8 cellular contexts compared by ENCODE assay signal in the genomic region with DNA sequence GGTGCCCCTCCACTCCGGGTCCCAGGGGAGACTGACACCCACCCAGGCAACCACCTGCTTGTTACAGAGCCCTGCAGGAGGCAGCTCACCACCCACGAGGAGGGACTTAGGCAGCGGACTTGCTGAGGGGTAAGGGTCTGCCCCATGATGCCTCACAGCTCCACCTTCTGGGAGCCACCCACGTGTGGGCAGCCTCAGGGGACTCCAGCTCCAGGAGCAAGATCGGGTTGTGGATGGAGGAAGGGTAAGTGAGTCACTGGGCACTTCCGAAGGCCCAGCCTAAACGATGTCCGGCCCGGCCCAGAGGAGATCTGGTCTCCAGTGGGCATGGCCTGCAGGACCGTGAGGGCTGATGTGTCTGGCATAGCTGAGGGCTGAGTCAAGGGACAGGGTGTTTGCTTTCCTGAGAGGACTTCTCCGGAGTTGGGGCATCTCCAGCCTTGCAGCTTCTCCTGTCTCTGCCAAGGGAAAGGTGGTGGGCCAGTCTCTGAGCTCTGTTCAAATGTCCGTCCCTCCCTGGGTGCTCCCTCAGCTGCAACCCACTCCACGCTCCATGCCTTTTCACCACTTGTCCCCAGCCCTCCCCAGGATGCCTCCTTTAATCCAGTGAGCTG. TPM values are rescaled to one million over a fixed set of nuclear protein-coding genes. Genes with fewer than 3 reads are reported as not detected.
DNase-seq lines count a peak whose midpoint lies in the region; ATAC-seq and TF ChIP-seq lines count a peak whose summit lies in the region.

No MANE protein-coding gene starts in this region.

- H3K36me3 ChIP-seq in Panc1 (ENCODE audit: control insufficient read depth, insufficient read depth, low read length) (no peaks in the 10 kb centered on the region), skeletal muscle satellite cell (ENCODE audit: insufficient read depth, low read length) (no peaks in the 10 kb centered on the region)

- CTCF ChIA-PET in Panc1 (lab: Charles Lee): interaction anchor here (0.6 to 2.3 kb wide), 8 partner anchors 39 to 502 kb away, joined by 3 to 8 read pairs (median 6); no protein-coding TSS in a partner anchor

- H3K4me1 ChIP-seq in Panc1 (ENCODE audit: control insufficient read depth, insufficient read depth, low read length) (peaks cover 5% of the 10 kb centered on the region; the same call in 1 of the 2 replicates), skeletal muscle satellite cell (ENCODE audit: control insufficient read depth, insufficient read depth, low read length) (peaks cover 21% of the 10 kb centered on the region)

- POLR2A ChIA-PET in Panc1 (lab: Charles Lee): no interaction called here

- no peaks in the 10 kb centered on the region for H3K9me3 ChIP-seq in Panc1 (ENCODE audit: control insufficient read depth, insufficient read depth, low read depth, low read length)
- H3K9me3 ChIP-seq in skeletal muscle satellite cell (replicated peaks; ENCODE audit: low read length): no peaks in the 10 kb centered on the region

- no peak for TF ChIP-seq CTCF in Panc1 (IDR thresholded peaks at IDR 0.05)
- TF ChIP-seq CTCF in fibroblast of mammary gland (conservative IDR thresholded peaks at IDR 0.05; ENCODE audit: control insufficient read depth, insufficient read depth, low read depth, low read length): no peak

- peak; percentile 68 for ATAC-seq in Panc1
- ATAC-seq in HG03354 (IDR thresholded peaks at IDR 0.05; ENCODE audit: poor library complexity, severe bottlenecking, unreplicated experiment): no peak

- H3K27ac ChIP-seq in Panc1 (ENCODE audit: low read length): no peak overlapping the region

- intact Hi-C loops in Panc1 (cut with micrococcal nuclease; ENCODE audit: unreplicated experiment): loop anchor here (1.0 to 2.0 kb wide), 2 partner anchors 57 to 104 kb away; no protein-coding TSS in a partner anchor

- BruUV-seq in Panc1 (replicated peaks; lab: Mats Ljungman, UMichigan): no TSS peak

- no peak overlapping the region for H3K4me3 ChIP-seq in Panc1 (ENCODE audit: low read depth in 2 of 2, low read length in 2 of 2)
- H3K4me3 ChIP-seq in fibroblast of mammary gland (ENCODE audit: control insufficient read depth, low read depth, low read length): no peak overlapping the region
- peak overlapping the region; percentile 39 for H3K4me3 ChIP-seq in skeletal muscle satellite cell (ENCODE audit: low read length)

- H3K4me2 ChIP-seq in skeletal muscle satellite cell (ENCODE audit: low read length): peak overlapping the region; percentile 68

- in situ Hi-C loops in Panc1 (cut with HindIII; ENCODE audit: low pct_unique_long_range_greater_than_20kb, low sequenced_read_pairs): no loop called here

- H3K27me3 ChIP-seq in Panc1 (ENCODE audit: control insufficient read depth, insufficient read depth, low read length) (0 out of 2 replicates have a peak, but pooled peaks cover 3% of the 10 kb centered on the region), skeletal muscle satellite cell (ENCODE audit: control insufficient read depth, insufficient read depth, low read length) (no peaks in the 10 kb centered on the region)

- peak overlapping the region; percentile 25 for H3K9ac ChIP-seq in skeletal muscle satellite cell (ENCODE audit: low read depth, low read length)

- DNase-seq in EH (ENCODE audit: low read depth): peak; percentile 96
- no peak for DNase-seq in Panc1 (ENCODE audit: low read depth, low spot score)
- peak; percentile 69 for DNase-seq in fibroblast of mammary gland (ENCODE audit: low read depth)
- DNase-seq in hippocampal formation (lab: John Stamatoyannopoulos, UW): no peak
- DNase-seq in NCI-H82 (lab: John Stamatoyannopoulos, UW): no peak
- DNase-seq in amygdala (lab: John Stamatoyannopoulos, UW): no peak

RNA-seq across cellular contexts. Expression of gene P2RY2, which starts 32.3 kb away (rescaled TPM):
- total RNA-seq in Panc1 (2021; ENCODE audit: unreplicated experiment): 2.4 TPM
- 2.0 TPM for polyA plus RNA-seq in Panc1 (2012; ENCODE audit: insufficient read length)
- not detected in 2 replicates for total RNA-seq in skeletal muscle satellite cell (2012; rRNA removed)

RNA-seq across cellular contexts. Expression of gene FCHSD2, which starts 43.7 kb away (rescaled TPM):
- 31.8 TPM for total RNA-seq in Panc1 (2021; ENCODE audit: unreplicated experiment)
- polyA plus RNA-seq in Panc1 (2012; ENCODE audit: insufficient read length): 13.9 TPM
- 7.9 and 9.0 TPM in 2 replicates for total RNA-seq in skeletal muscle satellite cell (2012; rRNA removed)

Comparison
In these comparisons a context has a peak if more than half of its experiments do, and no peak if none do; other contexts are left out.
1. DNase-seq: peak in EH (single experiment) and fibroblast of mammary gland (single experiment); none in Panc1 (single experiment), hippocampal formation (0 of 2), NCI-H82 (single experiment) and amygdala (0 of 56).